33 cellular contexts compared by ENCODE assay signal in the genomic region with DNA sequence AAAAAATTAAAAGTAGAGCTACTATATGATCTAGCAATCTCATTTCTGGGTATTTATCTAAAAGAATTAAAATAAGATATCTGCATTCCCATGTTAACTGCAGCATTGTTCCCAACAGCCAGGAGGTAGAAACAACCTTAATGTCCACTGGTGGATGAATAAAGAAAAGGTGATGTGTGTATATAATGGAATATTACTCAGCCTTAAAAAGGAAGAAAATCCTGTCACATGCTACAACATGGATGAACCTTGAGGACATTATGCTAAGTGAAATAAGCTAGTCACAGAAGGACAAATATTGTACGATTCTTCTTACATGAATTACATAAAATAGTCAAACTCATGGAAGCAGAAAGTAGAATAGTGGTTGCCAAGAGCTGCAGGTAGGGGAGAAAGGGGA.
"Had no signal": no experiment of that assay in that cellular context is flagged by ENCODE, and none has a peak within 500 bp of the region (broad histone marks: within the 10 kb centered on the region; RNA-seq: fewer than 3 reads in every experiment).

No MANE protein-coding gene starts in this region.

- ATAC-seq: activated naive CD4-positive, alpha-beta T cell treated with anti-CD3 and anti-CD28 coated beads, Interleukin-2, amount 50 U/mL, for 72 hours; activated naive CD8-positive, alpha-beta T cell treated with anti-CD3 and anti-CD28 coated beads, Interleukin-2, amount 50 U/mL, for 24 hours; activated T-cell treated with anti-CD3 and anti-CD28 coated beads, Interleukin-2, amount 50 U/mL, for 4 hours; activated T-cell treated with anti-CD3 and anti-CD28 coated beads, Interleukin-2, amount 50 U/mL, for 72 hours; activated T-helper 17 cell treated with anti-CD3 and anti-CD28 coated beads, Interleukin-2, amount 50 U/mL, for 72 hours; body of pancreas had no signal

- H3K4me3 ChIP-seq: adrenal gland, ascending aorta, body of pancreas, breast epithelium, cardiac muscle cell had no signal

- H3K4me1 ChIP-seq: adrenal gland, ascending aorta, breast epithelium had no signal

- H3K27ac ChIP-seq: adrenal gland, ascending aorta, body of pancreas, brain microvascular endothelial cell, breast epithelium, cardiac muscle cell had no signal

- H3K36me3 ChIP-seq: adrenal gland, ascending aorta, brain microvascular endothelial cell, breast epithelium, cardiac muscle cell had no signal

- FAIRE-seq: astrocyte, bronchial epithelial cell had no signal

- H3K9me3 ChIP-seq: body of pancreas had no signal

- DNase-seq: activated effector memory CD4-positive, alpha-beta T cell treated with anti-CD3 and anti-CD28 coated beads, Interleukin-2, amount 50 U/mL, for 16 hours; activated effector memory CD4-positive, alpha-beta T cell treated with Interleukin-2 at 50 U/mL for 16 hours; activated gamma-delta T cell; activated gamma-delta T cell treated with Interleukin-2 at 50 U/mL for 16 hours; activated naive CD4-positive, alpha-beta T cell; activated naive CD4-positive, alpha-beta T cell treated with anti-CD3 and anti-CD28 coated beads for 36 hours; activated naive CD4-positive, alpha-beta T cell treated with anti-CD3 and anti-CD28 coated beads, Interleukin-2, amount 10 ng/mL, durations not matched to agents 7 days and 5 days; activated naive CD4-positive, alpha-beta T cell treated with anti-CD3 and anti-CD28 coated beads, Interleukin-2, amount 50 U/mL, for 16 hours; activated naive CD4-positive, alpha-beta T cell treated with Interleukin-2 at 50 U/mL for 16 hours; activated naive CD8-positive, alpha-beta T cell treated with anti-CD3 and anti-CD28 coated beads for 36 hours; activated naive CD8-positive, alpha-beta T cell treated with anti-CD3 and anti-CD28 coated beads, Interleukin-2, amount 10 ng/mL, durations not matched to agents 7 days and 5 days; activated naive CD8-positive, alpha-beta T cell treated with anti-CD3 and anti-CD28 coated beads, Interleukin-2, amount 50 U/mL, for 24 hours; activated T-cell treated with anti-CD3 and anti-CD28 coated beads, Interleukin-2, amount 50 U/mL, for 24 hours; activated T-cell treated with anti-CD3 and anti-CD28 coated beads, Interleukin-2, amount 50 U/mL, for 4 hours; activated T-cell treated with anti-CD3 and anti-CD28 coated beads, Interleukin-2, amount 50 U/mL, for 48 hours; activated T-cell treated with anti-CD3 and anti-CD28 coated beads, Interleukin-2, amount 50 U/mL, for 72 hours; adrenal gland; amniotic stem cell; amygdala; anterior cingulate cortex; aorta; body of pancreas; brain microvascular endothelial cell; caudate nucleus; central memory CD4-positive, alpha-beta T cell; cerebellar nuclear complex had no signal

- H3K27me3 ChIP-seq: adrenal gland, ascending aorta, body of pancreas, brain microvascular endothelial cell, breast epithelium, cardiac muscle cell had no signal
